12 cellular contexts compared by ENCODE assay signal in the genomic region with DNA sequence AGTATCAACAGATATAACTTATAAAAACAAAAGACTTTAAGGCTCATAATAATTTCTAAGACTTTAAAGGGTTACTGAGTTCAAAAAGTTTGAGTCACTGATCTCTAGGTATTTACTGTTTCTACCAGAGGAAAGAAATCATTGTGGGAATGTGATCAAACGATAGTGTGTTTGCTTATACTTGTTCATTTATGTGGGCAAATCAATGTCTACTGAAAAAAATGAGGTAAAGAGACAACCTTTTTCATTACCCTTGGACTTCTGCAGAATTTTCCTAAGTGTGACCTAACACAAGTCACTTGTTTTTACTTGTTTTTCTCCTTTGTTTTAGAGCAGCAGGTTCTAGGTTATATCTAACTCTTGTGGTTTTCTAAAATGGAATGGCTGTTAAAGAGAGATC.
DNase-seq lines count a peak whose midpoint lies in the region; FAIRE-seq and TF ChIP-seq lines count a peak whose summit lies in the region.
"Had no signal": no experiment of that assay in that cellular context is flagged by ENCODE, and none has a peak within 500 bp of the region (broad histone marks: within the 10 kb centered on the region; RNA-seq: fewer than 3 reads in every experiment).

No MANE protein-coding gene starts in this region.

- no peak for TF ChIP-seq POLR2A in H54 (IDR thresholded peaks at IDR 0.05; ENCODE audit: low read depth, low read length)

- peak overlapping the region; percentile 36 for H2BK12ac ChIP-seq in trophoblast cell (ENCODE audit: low read length)

- no peaks in the 10 kb centered on the region for H3K27me3 ChIP-seq in trophoblast cell (ENCODE audit: insufficient read depth, low read length)

- peaks cover 80% of the 10 kb centered on the region for H3K4me1 Mint-ChIP-seq in endothelial cell (ENCODE audit: unreplicated experiment)

- WGBS in trophoblast cell (ENCODE audit: extremely low coverage, insufficient coverage, insufficient read length) = no CpG with 5 or more reads among the region's 1 CpG

- H2AK5ac ChIP-seq in trophoblast cell (ENCODE audit: low read length) = no peak overlapping the region

- no peak overlapping the region for H3K18ac ChIP-seq in trophoblast cell (ENCODE audit: low read length)

- peaks cover 8 to 28% of the 10 kb centered on the region in 2 experiments for H3K4me1 ChIP-seq in trophoblast cell (ENCODE audit: control insufficient read depth in 1 of 2, insufficient read depth in 2 of 2, low read length in 2 of 2)

- peaks cover 4% of the 10 kb centered on the region for H3K27me3 Mint-ChIP-seq in endothelial cell (ENCODE audit: unreplicated experiment)

- peak overlapping the region; percentile 45 for H2AFZ ChIP-seq in trophoblast cell (ENCODE audit: insufficient read depth, low read length, poor library complexity)

- peak overlapping the region; percentile 74 for H4K91ac ChIP-seq in trophoblast cell (ENCODE audit: low read depth, low read length)

- no peak for TF ChIP-seq CTCF in endothelial cell (IDR thresholded peaks at IDR 0.05; ENCODE audit: unreplicated experiment)

- H3K27ac Mint-ChIP-seq in endothelial cell (ENCODE audit: unreplicated experiment) = peak overlapping the region; percentile 90

- H3K9me3 ChIP-seq in trophoblast cell (ENCODE audit: insufficient read depth, low read depth, low read length) = no peaks in the 10 kb centered on the region
- H3K9me3 ChIP-seq: MG63 had no signal

- no peak overlapping the region for H3K4me3 Mint-ChIP-seq in endothelial cell (ENCODE audit: unreplicated experiment)
- H3K4me3 Mint-ChIP-seq: activated CD8-positive, alpha-beta memory T cell treated with anti-CD3 and anti-CD28 coated beads, Interleukin-2, amount 10 ng/mL, durations not matched to agents 7 days and 5 days had no signal

- DNase-seq in EH (ENCODE audit: low read depth) = peak; percentile 48
- DNase-seq in OCI-M1 (lab: John Stamatoyannopoulos, UW) = peak; percentile 42
- DNase-seq in endothelial cell (ENCODE audit: low spot score) = no peak
- DNase-seq in trophoblast cell = peak in 1 of 2 donors; percentile 27
- no peak for DNase-seq in activated CD8-positive, alpha-beta memory T cell treated with anti-CD3 and anti-CD28 coated beads, Interleukin-2, amount 50 U/mL, for 48 hours
- DNase-seq in cortex of kidney (lab: John Stamatoyannopoulos, UW) = no peak
- no peak for DNase-seq in effector CD8-positive, alpha-beta T cell (lab: John Stamatoyannopoulos, UW)
- no peak for DNase-seq in H54 (ENCODE audit: insufficient read length, low spot score)
- DNase-seq: activated CD8-positive, alpha-beta memory T cell treated with anti-CD3 and anti-CD28 coated beads, Interleukin-2, amount 10 ng/mL, durations not matched to agents 7 days and 5 days; MG63; NCI-H345 had no signal

- peaks cover 15% of the 10 kb centered on the region for H3K79me1 ChIP-seq in trophoblast cell (ENCODE audit: low read length)

- no peaks in the 10 kb centered on the region for H3K79me2 ChIP-seq in trophoblast cell (ENCODE audit: control insufficient read depth, insufficient read depth, low read length, poor library complexity)

- H3K23ac ChIP-seq in trophoblast cell (ENCODE audit: low read length) = no peak overlapping the region

- FAIRE-seq in H54 (lab: Jason Lieb, UNC) = no peak

- no peak overlapping the region for H3K4ac ChIP-seq in trophoblast cell (ENCODE audit: low read depth, low read length)

- H3K14ac ChIP-seq in trophoblast cell (ENCODE audit: low read length) = no peak overlapping the region

- H4K12ac ChIP-seq in trophoblast cell (ENCODE audit: low read depth, low read length) = no peak overlapping the region

- peak overlapping the region; percentile 53 for H2BK120ac ChIP-seq in trophoblast cell (ENCODE audit: insufficient read depth, low read length, poor library complexity)

- H3K27ac ChIP-seq in trophoblast cell (ENCODE audit: low read depth, low read length) = peak overlapping the region; percentile 86

- H3K9ac ChIP-seq in trophoblast cell (ENCODE audit: low read length) = no peak overlapping the region

- no peaks in the 10 kb centered on the region for H3K36me3 ChIP-seq in trophoblast cell (ENCODE audit: control insufficient read depth in 1 of 2, insufficient read depth in 2 of 2, low read length in 2 of 2)
- H3K36me3 ChIP-seq: MG63 had no signal

- peak overlapping the region; percentile 69 for H4K8ac ChIP-seq in trophoblast cell (ENCODE audit: low read depth, low read length)

- peak overlapping the region; percentile 11 for H3K4me2 ChIP-seq in trophoblast cell (ENCODE audit: low read length)

- H3K36me3 Mint-ChIP-seq in endothelial cell (ENCODE audit: low read depth, unreplicated experiment) = no peaks in the 10 kb centered on the region
- H3K36me3 Mint-ChIP-seq: activated CD8-positive, alpha-beta memory T cell treated with anti-CD3 and anti-CD28 coated beads, Interleukin-2, amount 10 ng/mL, durations not matched to agents 7 days and 5 days had no signal

- H2BK5ac ChIP-seq in trophoblast cell (ENCODE audit: low read depth, low read length, poor library complexity) = peak overlapping the region; percentile 72

- no peak overlapping the region for H3K4me3 ChIP-seq in trophoblast cell (ENCODE audit: low read depth, low read length)
- H3K4me3 ChIP-seq: MG63, skin epidermis had no signal

- H3K9me3 Mint-ChIP-seq in endothelial cell (ENCODE audit: unreplicated experiment) = no peaks in the 10 kb centered on the region

Comparison
In these comparisons a context has a peak if more than half of its experiments do, and no peak if none do; other contexts are left out.
1. DNase-seq: peak in EH (single experiment) and OCI-M1 (single experiment); none in endothelial cell (single experiment), activated CD8-positive, alpha-beta memory T cell treated with anti-CD3 and anti-CD28 coated beads, Interleukin-2, amount 50 U/mL, for 48 hours (single experiment), cortex of kidney (single experiment), effector CD8-positive, alpha-beta T cell (single experiment) and H54 (single experiment).